In genomic region chr15:70060214-70061085, GRCh38 we compare ENCODE assay signal across 13 cellular contexts.
"Had no signal": no experiment of that assay in that cellular context is flagged by ENCODE, and none has a peak within 500 bp of the region (broad histone marks: within the 10 kb centered on the region; RNA-seq: fewer than 3 reads in every experiment).

No MANE protein-coding gene starts in this region.

- H3K9me3 Mint-ChIP-seq: T-helper 1 cell treated with Interleukin-12 subunit alpha and Interleukin-12 subunit beta and Interleukin-4 antibody, amounts not matched to agents 30 μg/mL and 1 μg/mL, for 36 hours had no signal

- H3K9me3 ChIP-seq: colonic mucosa, heart right ventricle, left ventricle myocardium inferior, psoas muscle, thyroid gland had no signal

- H3K27ac ChIP-seq: cardiac muscle cell, colonic mucosa, heart right ventricle, left ventricle myocardium inferior, psoas muscle, thyroid gland had no signal

- H3K27ac Mint-ChIP-seq: T-helper 1 cell treated with Interleukin-12 subunit alpha and Interleukin-12 subunit beta and Interleukin-4 antibody, amounts not matched to agents 30 μg/mL and 1 μg/mL, for 36 hours had no signal

- H3K4me3 ChIP-seq: cardiac muscle cell, colonic mucosa, heart right ventricle, left ventricle myocardium inferior, psoas muscle, thyroid gland had no signal

- DNase-seq: activated CD4-positive, CD25-positive, alpha-beta regulatory T cell; activated gamma-delta T cell; colonic mucosa; heart right ventricle; islet precursor cell; left ventricle myocardium inferior; midbrain; psoas muscle; stimulated activated CD4-positive, alpha-beta T cell treated with anti-CD3 and anti-CD28 coated beads, Interleukin-15, amount 100 ng/mL, for 24 hours had no signal

- H3K27me3 ChIP-seq: cardiac muscle cell, colonic mucosa, heart right ventricle, thyroid gland had no signal

- ATAC-seq: heart right ventricle, psoas muscle, SK-N-SH treated with all-trans-retinoic acid at 6 μM for 48 hours had no signal

- H3K4me3 Mint-ChIP-seq: T-helper 1 cell treated with Interleukin-12 subunit alpha and Interleukin-12 subunit beta and Interleukin-4 antibody, amounts not matched to agents 30 μg/mL and 1 μg/mL, for 36 hours had no signal
